In the genomic region with DNA sequence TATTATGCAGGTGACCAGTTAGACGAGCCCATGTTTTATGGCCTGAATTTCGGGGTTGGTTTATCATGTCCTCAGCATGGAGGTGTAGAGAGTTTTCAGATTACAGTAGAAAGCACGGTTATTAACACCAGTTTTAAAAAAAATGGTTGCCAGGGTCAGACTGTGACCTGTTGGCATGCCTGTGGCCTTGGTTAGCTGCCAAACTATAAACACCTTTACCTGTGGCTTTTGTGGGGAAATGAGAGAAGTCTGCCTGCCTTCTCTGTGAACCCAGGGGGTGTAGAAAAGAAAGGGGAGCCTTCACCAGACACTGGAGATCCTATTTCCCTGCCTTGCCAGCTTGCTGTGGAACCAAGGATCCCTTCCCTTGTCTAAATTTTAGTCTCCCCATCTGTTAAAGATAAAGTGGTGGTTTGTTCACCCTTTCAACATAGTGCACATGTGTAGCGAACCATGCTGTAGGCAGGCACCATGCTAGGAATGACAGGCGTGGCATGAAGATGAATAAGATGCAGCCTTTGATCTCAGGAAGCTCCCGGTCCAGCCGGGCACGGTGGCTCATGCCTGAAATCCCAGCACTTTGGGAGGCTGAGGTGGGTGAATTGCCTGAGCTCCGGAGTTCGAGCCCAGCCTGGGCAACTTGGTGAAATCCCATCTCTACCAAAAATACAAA, we compare ENCODE assay signal across 16 cellular contexts. TPM values are rescaled to one million over a fixed set of nuclear protein-coding genes. Genes with fewer than 3 reads are reported as not detected.
DNase-seq lines count a peak whose midpoint lies in the region; ATAC-seq, FAIRE-seq and TF ChIP-seq lines count a peak whose summit lies in the region.
"Had no signal": no experiment of that assay in that cellular context is flagged by ENCODE, and none has a peak within 500 bp of the region (broad histone marks: within the 10 kb centered on the region; RNA-seq: fewer than 3 reads in every experiment).

No MANE protein-coding gene starts in this region.

- H3K4me1 ChIP-seq in BLaER1 (peaks cover 98% of the 10 kb centered on the region), OCI-LY7 (ENCODE audit: insufficient read depth, low read length, poor library complexity, severe bottlenecking) (peaks cover 89% of the 10 kb centered on the region), GM12878 (ENCODE audit: control insufficient read depth, insufficient read depth, low read length) (peaks cover 27% of the 10 kb centered on the region)
- peaks cover 61% of the 10 kb centered on the region for H3K4me1 ChIP-seq in CD8-positive, alpha-beta T cell (ENCODE audit: insufficient read depth, low read length)

- H3K9me2 ChIP-seq in OCI-LY7 (ENCODE audit: insufficient read depth, low read length) = no peaks in the 10 kb centered on the region

- intact Hi-C loops in CD8-positive, alpha-beta T cell (cut with DNase I, micrococcal nuclease) = no loop called here
- intact Hi-C loops in OCI-LY7 (cut with micrococcal nuclease; ENCODE audit: unreplicated experiment) (no loop called here), GM12878 (cut with micrococcal nuclease; ENCODE audit: unreplicated experiment) (no loop called here)

- 41% methylated on average over 10 of the region's 10 CpGs for WGBS in GM12878 (ENCODE audit: insufficient coverage, insufficient replicate concordance, low lambda C conversion rate, missing lambda C conversion rate)

- no peaks in the 10 kb centered on the region for H3K27me3 Mint-ChIP-seq in CD8-positive, alpha-beta T cell (ENCODE audit: low read depth)

- RAD21 ChIA-PET in GM12878 (lab: Charles Lee; ENCODE audit: unreplicated experiment) = interaction anchor here (0.6 to 3.0 kb wide), 4 partner anchors 25 to 51 kb away, joined by 4 to 9 read pairs (median 4); no protein-coding TSS in a partner anchor

- TF ChIP-seq CTCF in CD8-positive, alpha-beta T cell (IDR thresholded peaks at IDR 0.05) = no peak
- TF ChIP-seq CTCF in OCI-LY7 (conservative IDR thresholded peaks at IDR 0.05; ENCODE audit: low read length) = no peak
- TF ChIP-seq CTCF in GM12878 (IDR thresholded peaks at IDR 0.05 in 2 of 3, conservative IDR thresholded peaks at IDR 0.05 in 1 of 3; ENCODE audit: control insufficient read depth in 2 of 3, extremely low read depth in 1 of 3, insufficient read depth in 1 of 3, low read depth in 3 of 3, low read length in 3 of 3) = no peak

- no peaks in the 10 kb centered on the region for H4K20me1 ChIP-seq in BLaER1
- no peaks in the 10 kb centered on the region for H4K20me1 ChIP-seq in OCI-LY7 (ENCODE audit: insufficient read depth, low read length)
- no peaks in the 10 kb centered on the region for H4K20me1 ChIP-seq in GM12878 (ENCODE audit: control insufficient read depth, insufficient read depth)

- in situ Hi-C loops in GM12878 (cut with MboI) = no loop called here

- no peak for FAIRE-seq in GM12878 (lab: Jason Lieb, UNC)

- TF ChIP-seq RAD21 in GM12878 (IDR thresholded peaks at IDR 0.05; ENCODE audit: insufficient read depth, low read depth, low read length) = no peak

- H3K79me2 ChIP-seq in OCI-LY7 (ENCODE audit: insufficient read depth, low read depth, low read length) = peaks cover under 1% of the 10 kb centered on the region; the same call in 1 of the 2 replicates
- H3K79me2 ChIP-seq in GM12878 (ENCODE audit: control insufficient read depth, insufficient read depth, low read length) = peaks cover 7% of the 10 kb centered on the region

- CTCF ChIA-PET in CD8-positive, alpha-beta T cell (lab: Charles Lee) = interaction anchor here (1.2 to 4.6 kb wide), 9 partner anchors 13 to 98 kb away, joined by 3 to 15 read pairs (median 7); partner anchors contain the start of gene TRAF1
- CTCF ChIA-PET in OCI-LY7 (lab: Charles Lee; ENCODE audit: unreplicated experiment) (interaction anchor here (0.9 kb wide), 1 partner anchor 14 kb away, joined by 3 read pairs; no protein-coding TSS in a partner anchor), GM12878 (lab: Yijun Ruan, JAX) (interaction anchor here (0.7 to 4.2 kb wide), 5 partner anchors 14 to 53 kb away, joined by 3 to 14 read pairs (median 6); no protein-coding TSS in a partner anchor)

- BruUV-seq in OCI-LY7 (replicated peaks; lab: Mats Ljungman, UMichigan) = no TSS peak
- no TSS peak for BruUV-seq in GM12878 (replicated peaks; lab: Mats Ljungman, UMichigan)

- H3K9ac ChIP-seq in BLaER1 (no peak overlapping the region; the same call in 1 of the 2 replicates), GM12878 (ENCODE audit: control insufficient read depth, insufficient read depth, low read length) (no peak overlapping the region)

- H3K36me3 ChIP-seq in BLaER1 (no peaks in the 10 kb centered on the region), OCI-LY7 (ENCODE audit: insufficient read depth, low read length) (no peaks in the 10 kb centered on the region), GM12878 (ENCODE audit: control insufficient read depth in 2 of 2, insufficient read depth in 2 of 2, low read length in 1 of 2) (no peaks in the 10 kb centered on the region)
- H3K36me3 ChIP-seq in CD8-positive, alpha-beta T cell (ENCODE audit: insufficient read depth, low read length) = no peaks in the 10 kb centered on the region
- H3K36me3 ChIP-seq: ascending aorta had no signal

- H3K4me2 ChIP-seq in BLaER1 (peak overlapping the region; percentile 51), OCI-LY7 (ENCODE audit: low read length) (peak overlapping the region; percentile 36), GM12878 (ENCODE audit: control insufficient read depth, insufficient read depth) (no peak overlapping the region)

- H3K27me3 ChIP-seq in BLaER1 (no peaks in the 10 kb centered on the region), GM12878 (replicated peaks in 1 of 2; ENCODE audit: control insufficient read depth in 2 of 2, insufficient read depth in 2 of 2, low read length in 1 of 2) (no peaks in the 10 kb centered on the region)
- no peaks in the 10 kb centered on the region for H3K27me3 ChIP-seq in CD8-positive, alpha-beta T cell (ENCODE audit: insufficient read depth, low read length)
- H3K27me3 ChIP-seq: ascending aorta had no signal

- no peaks in the 10 kb centered on the region for H3K36me3 Mint-ChIP-seq in CD8-positive, alpha-beta T cell

- no peak for TF ChIP-seq EP300 in GM12878 (IDR thresholded peaks at IDR 0.05; ENCODE audit: borderline replicate concordance in 1 of 2, control insufficient read depth in 1 of 2, low read depth in 2 of 2, low read length in 2 of 2)

- DNase-seq in CD8-positive, alpha-beta T cell = no peak
- DNase-seq in OCI-LY7 (ENCODE audit: low spot score) (no peak), GM12878 (ENCODE audit: low read depth, low spot score) (no peak), GM19240 (ENCODE audit: insufficient read length, low spot score) (no peak)
- DNase-seq: activated CD4-positive, alpha-beta T cell treated with anti-CD3 and anti-CD28 coated beads for 48 hours; GOT3; NCI-H2081; SHP77 treated with DMSO at 0.1 percent for 48 hours; T1000 had no signal

- peak overlapping the region; percentile 52 for H3K27ac ChIP-seq in BLaER1
- no peak overlapping the region for H3K27ac ChIP-seq in CD8-positive, alpha-beta T cell (ENCODE audit: low read depth, low read length)
- H3K27ac ChIP-seq in OCI-LY7 (ENCODE audit: low read depth, low read length, poor library complexity, severe bottlenecking) = peak overlapping the region; percentile 8
- no peak overlapping the region for H3K27ac ChIP-seq in GM12878 (ENCODE audit: control insufficient read depth, insufficient read depth)
- H3K27ac ChIP-seq: ascending aorta, coronary artery, epithelial cell of prostate had no signal

- peaks cover 60% of the 10 kb centered on the region for H3K4me1 Mint-ChIP-seq in CD8-positive, alpha-beta T cell (ENCODE audit: low read depth)

- H2AFZ ChIP-seq in OCI-LY7 (ENCODE audit: low read length) (peak overlapping the region; percentile 29; the same call in 1 of the 2 replicates), GM12878 (ENCODE audit: control insufficient read depth, low read depth, low read length) (no peak overlapping the region)

- H3K27ac Mint-ChIP-seq in CD8-positive, alpha-beta T cell = peak overlapping the region; percentile 64
- H3K27ac Mint-ChIP-seq: nephron had no signal

- H3K4me3 ChIP-seq in BLaER1 (no peak overlapping the region), OCI-LY7 (ENCODE audit: low read depth, low read length, poor library complexity, severe bottlenecking) (no peak overlapping the region), GM12878 (no peak overlapping the region)
- no peak overlapping the region for H3K4me3 ChIP-seq in CD8-positive, alpha-beta T cell (ENCODE audit: low read depth, low read length)
- H3K4me3 ChIP-seq: ascending aorta, coronary artery had no signal

- no peaks in the 10 kb centered on the region for H3K9me3 Mint-ChIP-seq in CD8-positive, alpha-beta T cell
- H3K9me3 Mint-ChIP-seq: nephron had no signal

- H3K4me3 Mint-ChIP-seq in CD8-positive, alpha-beta T cell = peak overlapping the region; percentile 41
- H3K4me3 Mint-ChIP-seq: nephron had no signal

- no peaks in the 10 kb centered on the region for H3K9me3 ChIP-seq in BLaER1
- H3K9me3 ChIP-seq in CD8-positive, alpha-beta T cell (ENCODE audit: low read length) = no peaks in the 10 kb centered on the region
- H3K9me3 ChIP-seq in OCI-LY7 (ENCODE audit: low read length) = no peaks in the 10 kb centered on the region
- H3K9me3 ChIP-seq in GM12878 (replicated peaks; ENCODE audit: control insufficient read depth, insufficient read depth, low read length) = no peaks in the 10 kb centered on the region
- H3K9me3 ChIP-seq: ascending aorta had no signal

- POLR2A ChIA-PET in CD8-positive, alpha-beta T cell (lab: Charles Lee) = interaction anchor here (0.6 to 38.7 kb wide), 10 partner anchors 9 to 238 kb away, joined by 3 to 1009 read pairs (median 4); partner anchors contain the start of gene TRAF1
- POLR2A ChIA-PET in OCI-LY7 (lab: Charles Lee) = interaction anchor here (0.7 to 16.9 kb wide), 8 partner anchors 9 to 47 kb away, joined by 3 to 372 read pairs (median 6); partner anchors contain the start of gene TRAF1
- POLR2A ChIA-PET in GM12878 (lab: Charles Lee) = interaction anchor here (0.6 to 15.6 kb wide), 4 partner anchors 13 to 315 kb away, joined by 4 to 383 read pairs (median 5); partner anchors contain the start of gene TRAF1

- no peak for TF ChIP-seq POLR2A in GM12878 (IDR thresholded peaks at IDR 0.05; ENCODE audit: low read depth, low read length)

- ATAC-seq in CD8-positive, alpha-beta T cell = peak; percentile 25
- ATAC-seq in GM12878 (no peak), GM18909 (IDR thresholded peaks at IDR 0.05; ENCODE audit: poor library complexity, unreplicated experiment) (no peak), SK-N-SH treated with all-trans-retinoic acid at 6 μM for 48 hours (no peak)

- SMC1A ChIA-PET in GM12878 (lab: Charles Lee; ENCODE audit: uncharacterized antibody, unreplicated experiment) = interaction anchor here (0.8 to 23.6 kb wide), 4 partner anchors 9 to 44 kb away, joined by 3 to 522 read pairs (median 26); partner anchors contain the start of gene TRAF1

RNA-seq across cellular contexts. Expression of gene PHF19, which starts 6.1 kb away (rescaled TPM):
- total RNA-seq in CD8-positive, alpha-beta T cell = 10 to 100 TPM; 47.3 to 48.5 TPM
- total RNA-seq in OCI-LY7 (2014; rRNA removed; shearing (Covaris generic)) = 102 and 108 TPM in 2 replicates
- 211 and 214 TPM in 2 replicates for total RNA-seq in OCI-LY7 (2022)
- total RNA-seq in GM12878 (2013; cell fraction: nucleolus; rRNA removed) = 127 and 130 TPM in 2 replicates
- 74.9 and 81.1 TPM in 2 replicates for total RNA-seq in GM12878 (2014; rRNA removed)
- total RNA-seq in GM12878 (2014; rRNA removed; fragmentation: Illumina TruSeq; extraction: Trizol) = 63.1 and 74.8 TPM in 2 replicates
- total RNA-seq in GM12878 (2021) = 116 and 133 TPM in 2 replicates
- 38.7 TPM for polyA plus RNA-seq in GM12878 (2011; ENCODE audit: low read depth)
- 45.5 and 71.1 TPM in 2 replicates for polyA plus RNA-seq in GM12878 (2011; rRNA removed)
- polyA plus RNA-seq in GM12878 (2011; cell fraction: cytosol; rRNA removed) = 118 and 119 TPM in 2 replicates
- polyA plus RNA-seq in GM12878 (2011; cell fraction: nucleus; rRNA removed) = 334 and 350 TPM in 2 replicates
- 63.6 and 78.6 TPM in 2 replicates for polyA plus RNA-seq in GM12878 (2012)
- 64.7 and 94.2 TPM in 2 replicates for polyA plus RNA-seq in GM12878 (2014; fragmentation: Illumina TruSeq; extraction: Trizol)
- polyA plus RNA-seq in GM12878 (2014; fragmentation: Nextera tagmentation; extraction: Ambion mirVana) = 10 to 100 TPM; 26.0 to 50.2 TPM
- polyA plus RNA-seq in GM12878 (2014; rRNA removed) = 98.6 and 106 TPM in 2 replicates
- 100 to 1,000 TPM in 1 of 2 experiments, 10 to 100 TPM in 1; 97.9 to 113 TPM for polyA plus RNA-seq in GM12878 (2016; fragmentation: Nextera tagmentation; extraction: Ambion mirVana)
- polyA minus RNA-seq in GM12878 (2011; rRNA and poly(A)+ RNA removed) = 85.9 and 103 TPM in 2 replicates
- 31.7 and 47.3 TPM in 2 replicates for polyA minus RNA-seq in GM12878 (2011; cell fraction: cytosol; rRNA and poly(A)+ RNA removed)
- polyA minus RNA-seq in GM12878 (2011; cell fraction: nucleus; rRNA and poly(A)+ RNA removed) = 69.5 and 128 TPM in 2 replicates

RNA-seq across cellular contexts. Expression of gene PSMD5, which starts 40.3 kb away (rescaled TPM):
- total RNA-seq in CD8-positive, alpha-beta T cell = 10 to 100 TPM; 38.5 to 58.2 TPM
- 10.0 and 12.0 TPM in 2 replicates for total RNA-seq in OCI-LY7 (2014; rRNA removed; shearing (Covaris generic))
- total RNA-seq in OCI-LY7 (2022) (33.3 and 36.8 TPM in 2 replicates), GM12878 (2014; rRNA removed) (19.9 and 20.8 TPM in 2 replicates), GM12878 (2014; rRNA removed; fragmentation: Illumina TruSeq; extraction: Trizol) (20.9 and 23.1 TPM in 2 replicates), GM12878 (2021) (34.4 and 47.7 TPM in 2 replicates)
- 17.9 and 18.6 TPM in 2 replicates for total RNA-seq in GM12878 (2013; cell fraction: nucleolus; rRNA removed)
- 7.3 TPM for polyA plus RNA-seq in GM12878 (2011; ENCODE audit: low read depth)
- polyA plus RNA-seq in GM12878 (2011; rRNA removed) (19.0 and 26.6 TPM in 2 replicates), GM12878 (2014; fragmentation: Illumina TruSeq; extraction: Trizol) (31.8 and 41.4 TPM in 2 replicates), GM12878 (2014; fragmentation: Nextera tagmentation; extraction: Ambion mirVana) (10 to 100 TPM in 1 of 2 experiments, 1 to 10 TPM in 1; 8.8 to 11.4 TPM), GM12878 (2014; rRNA removed) (21.6 and 27.1 TPM in 2 replicates), GM12878 (2016; fragmentation: Nextera tagmentation; extraction: Ambion mirVana) (10 to 100 TPM; 35.9 to 40.4 TPM)
- polyA plus RNA-seq in GM12878 (2011; cell fraction: cytosol; rRNA removed) = 9.0 and 9.6 TPM in 2 replicates
- 4.9 and 7.6 TPM in 2 replicates for polyA plus RNA-seq in GM12878 (2011; cell fraction: nucleus; rRNA removed)
- 11.2 and 13.3 TPM in 2 replicates for polyA plus RNA-seq in GM12878 (2012)
- polyA minus RNA-seq in GM12878 (2011; rRNA and poly(A)+ RNA removed) = 9.0 and 10.4 TPM in 2 replicates
- 10.7 and 19.0 TPM in 2 replicates for polyA minus RNA-seq in GM12878 (2011; cell fraction: cytosol; rRNA and poly(A)+ RNA removed)
- polyA minus RNA-seq in GM12878 (2011; cell fraction: nucleus; rRNA and poly(A)+ RNA removed) = 5.8 and 6.3 TPM in 2 replicates

RNA-seq across cellular contexts. Expression of gene TRAF1, which starts 43.5 kb away (rescaled TPM):
- total RNA-seq in CD8-positive, alpha-beta T cell = 10 to 100 TPM; 61.2 to 61.7 TPM
- total RNA-seq in OCI-LY7 (2014; rRNA removed; shearing (Covaris generic)) = 23.7 and 24.2 TPM in 2 replicates
- total RNA-seq in OCI-LY7 (2022) (40.3 and 50.5 TPM in 2 replicates), GM12878 (2014; rRNA removed) (144 and 153 TPM in 2 replicates), GM12878 (2014; rRNA removed; fragmentation: Illumina TruSeq; extraction: Trizol) (111 and 116 TPM in 2 replicates), GM12878 (2021) (163 and 164 TPM in 2 replicates)
- total RNA-seq in GM12878 (2013; cell fraction: nucleolus; rRNA removed) = 317 and 349 TPM in 2 replicates
- polyA plus RNA-seq in GM12878 (2011; ENCODE audit: low read depth) = 44.2 TPM
- polyA plus RNA-seq in GM12878 (2011; rRNA removed) (106 and 147 TPM in 2 replicates), GM12878 (2014; fragmentation: Illumina TruSeq; extraction: Trizol) (82.8 and 140 TPM in 2 replicates), GM12878 (2014; fragmentation: Nextera tagmentation; extraction: Ambion mirVana) (10 to 100 TPM; 13.8 to 16.6 TPM), GM12878 (2014; rRNA removed) (153 and 156 TPM in 2 replicates), GM12878 (2016; fragmentation: Nextera tagmentation; extraction: Ambion mirVana) (10 to 100 TPM; 69.6 to 79.5 TPM)
- polyA plus RNA-seq in GM12878 (2011; cell fraction: cytosol; rRNA removed) = 186 and 209 TPM in 2 replicates
- polyA plus RNA-seq in GM12878 (2011; cell fraction: nucleus; rRNA removed) = 205 and 241 TPM in 2 replicates
- 65.1 and 86.6 TPM in 2 replicates for polyA plus RNA-seq in GM12878 (2012)
- polyA minus RNA-seq in GM12878 (2011; rRNA and poly(A)+ RNA removed) = 194 and 283 TPM in 2 replicates
- 61.2 and 66.6 TPM in 2 replicates for polyA minus RNA-seq in GM12878 (2011; cell fraction: cytosol; rRNA and poly(A)+ RNA removed)
- polyA minus RNA-seq in GM12878 (2011; cell fraction: nucleus; rRNA and poly(A)+ RNA removed) = 99.3 and 141 TPM in 2 replicates

Comparison
In these comparisons a context has a peak if more than half of its experiments do, and no peak if none do; other contexts are left out.
1. H3K27ac ChIP-seq: peak in BLaER1 (single experiment) and OCI-LY7 (single experiment); none in CD8-positive, alpha-beta T cell (single experiment) and GM12878 (single experiment).